10 cellular contexts compared by ENCODE assay signal in the genomic region with DNA sequence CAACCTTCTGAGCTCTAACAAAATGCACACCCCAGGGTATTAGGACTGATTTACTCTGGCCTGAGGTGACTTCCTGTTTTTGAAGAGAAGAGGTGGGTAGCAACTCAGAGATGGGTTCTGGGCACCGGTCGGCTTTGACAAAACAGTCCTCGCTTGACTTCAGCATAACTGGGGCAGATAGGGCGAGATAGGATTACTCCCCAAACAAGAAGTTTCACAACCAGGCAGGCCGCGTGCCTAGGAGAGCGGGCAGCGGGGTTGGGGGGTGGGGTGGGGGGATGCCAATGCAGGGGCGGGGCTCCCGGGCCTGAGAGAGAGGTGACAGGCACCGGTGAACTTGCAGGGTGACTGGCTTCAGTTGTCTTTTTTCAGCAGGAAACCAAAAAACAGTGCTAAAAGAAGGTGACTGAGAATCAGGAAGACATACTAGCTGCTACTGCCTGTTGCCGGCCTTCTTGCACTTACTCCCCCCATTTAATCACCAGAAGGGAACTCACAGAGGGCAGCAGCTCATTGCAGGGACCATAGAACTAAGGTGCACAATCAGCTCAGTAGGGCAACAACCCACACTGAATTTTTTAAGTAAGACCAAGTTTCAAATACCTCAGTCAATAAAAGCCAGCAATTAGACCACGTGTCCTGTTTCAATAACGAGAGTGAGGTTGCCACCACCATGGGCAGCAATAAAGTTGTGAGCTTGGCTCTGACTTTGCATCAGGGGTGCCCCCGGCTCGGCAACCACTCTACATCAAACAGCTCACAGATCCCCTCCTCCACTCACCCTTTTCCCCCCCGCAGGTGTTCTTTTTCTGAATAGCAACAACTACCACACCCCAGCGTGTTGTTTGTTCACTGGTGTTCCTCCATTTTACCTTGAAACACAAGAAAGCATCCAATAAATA. TPM values are rescaled to one million over a fixed set of nuclear protein-coding genes. Genes with fewer than 3 reads are reported as not detected.
DNase-seq lines count a peak whose midpoint lies in the region; ATAC-seq and TF ChIP-seq lines count a peak whose summit lies in the region.
"Had no signal": no experiment of that assay in that cellular context is flagged by ENCODE, and none has a peak within 500 bp of the region (broad histone marks: within the 10 kb centered on the region; RNA-seq: fewer than 3 reads in every experiment).

No MANE protein-coding gene starts in this region.

- H3K4me2 ChIP-seq in BLaER1 = peak overlapping the region; percentile 86

- H3K27me3 Mint-ChIP-seq in progenitor cell of endocrine pancreas = peaks cover 81% of the 10 kb centered on the region

- no peak for TF ChIP-seq CTCF in progenitor cell of endocrine pancreas (IDR thresholded peaks at IDR 0.05; ENCODE audit: unreplicated experiment)

- H3K4me3 ChIP-seq in BLaER1 = 0 out of 2 replicates have a peak overlapping the region, but pooled peaks have one; percentile 6
- H3K4me3 ChIP-seq: lung had no signal

- H3K27ac Mint-ChIP-seq in progenitor cell of endocrine pancreas = no peak overlapping the region

- H3K36me3 Mint-ChIP-seq in progenitor cell of endocrine pancreas (ENCODE audit: insufficient read depth) = no peaks in the 10 kb centered on the region

- peaks cover 99% of the 10 kb centered on the region for H3K4me1 ChIP-seq in BLaER1

- peak overlapping the region; percentile 71 for H3K9ac ChIP-seq in BLaER1

- H3K27me3 ChIP-seq in BLaER1 = no peaks in the 10 kb centered on the region

- no peaks in the 10 kb centered on the region for H4K20me1 ChIP-seq in BLaER1

- H3K4me3 Mint-ChIP-seq in progenitor cell of endocrine pancreas (ENCODE audit: low read depth) = no peak overlapping the region

- ATAC-seq in GM21447 (IDR thresholded peaks at IDR 0.05; ENCODE audit: unreplicated experiment) (peak; percentile 44), left ventricle myocardium superior (no peak)

- H3K9me3 Mint-ChIP-seq in progenitor cell of endocrine pancreas (ENCODE audit: low read depth) = no peaks in the 10 kb centered on the region

- peak overlapping the region; percentile 90 for H3K27ac ChIP-seq in BLaER1
- H3K27ac ChIP-seq: C4-2B had no signal

- no peaks in the 10 kb centered on the region for H3K36me3 ChIP-seq in BLaER1

- intact Hi-C loops in left ventricle myocardium superior (cut with micrococcal nuclease) = no loop called here

- no peaks in the 10 kb centered on the region for H3K9me3 ChIP-seq in BLaER1

- H3K4me1 Mint-ChIP-seq in progenitor cell of endocrine pancreas (ENCODE audit: low read depth) = no peaks in the 10 kb centered on the region

- peak; percentile 39 for DNase-seq in NCI-H2196 (lab: John Stamatoyannopoulos, UW; ENCODE audit: unreplicated experiment)
- DNase-seq in activated effector memory CD4-positive, alpha-beta T cell treated with Interleukin-2 at 50 U/mL for 16 hours = peak; percentile 74
- DNase-seq in stimulated activated CD4-positive, alpha-beta T cell treated with anti-CD3 and anti-CD28 coated beads, Interleukin-1b, Interleukin-23, amount 100 ng/mL, for 4 hours (ENCODE audit: low read depth in 2 of 2) = peak; percentile 23 to 31
- no peak for DNase-seq in progenitor cell of endocrine pancreas (ENCODE audit: low spot score, unreplicated experiment)
- no peak for DNase-seq in SHP77 (lab: John Stamatoyannopoulos, UW)
- no peak for DNase-seq in left ventricle myocardium superior

RNA-seq across cellular contexts. Expression of gene ETS1, which starts 37.2 kb away (rescaled TPM):
- total RNA-seq in progenitor cell of endocrine pancreas (3.0 and 5.2 TPM in 2 replicates), left ventricle myocardium superior (53.4 TPM)

Comparison
In these comparisons a context has a peak if more than half of its experiments do, and no peak if none do; other contexts are left out.
1. DNase-seq: peak in NCI-H2196 (single experiment), activated effector memory CD4-positive, alpha-beta T cell treated with Interleukin-2 at 50 U/mL for 16 hours (single experiment) and stimulated activated CD4-positive, alpha-beta T cell treated with anti-CD3 and anti-CD28 coated beads, Interleukin-1b, Interleukin-23, amount 100 ng/mL, for 4 hours (2 of 2); none in progenitor cell of endocrine pancreas (single experiment), SHP77 (0 of 2) and left ventricle myocardium superior (single experiment).